15 cellular contexts compared by ENCODE assay signal in the genomic region with DNA sequence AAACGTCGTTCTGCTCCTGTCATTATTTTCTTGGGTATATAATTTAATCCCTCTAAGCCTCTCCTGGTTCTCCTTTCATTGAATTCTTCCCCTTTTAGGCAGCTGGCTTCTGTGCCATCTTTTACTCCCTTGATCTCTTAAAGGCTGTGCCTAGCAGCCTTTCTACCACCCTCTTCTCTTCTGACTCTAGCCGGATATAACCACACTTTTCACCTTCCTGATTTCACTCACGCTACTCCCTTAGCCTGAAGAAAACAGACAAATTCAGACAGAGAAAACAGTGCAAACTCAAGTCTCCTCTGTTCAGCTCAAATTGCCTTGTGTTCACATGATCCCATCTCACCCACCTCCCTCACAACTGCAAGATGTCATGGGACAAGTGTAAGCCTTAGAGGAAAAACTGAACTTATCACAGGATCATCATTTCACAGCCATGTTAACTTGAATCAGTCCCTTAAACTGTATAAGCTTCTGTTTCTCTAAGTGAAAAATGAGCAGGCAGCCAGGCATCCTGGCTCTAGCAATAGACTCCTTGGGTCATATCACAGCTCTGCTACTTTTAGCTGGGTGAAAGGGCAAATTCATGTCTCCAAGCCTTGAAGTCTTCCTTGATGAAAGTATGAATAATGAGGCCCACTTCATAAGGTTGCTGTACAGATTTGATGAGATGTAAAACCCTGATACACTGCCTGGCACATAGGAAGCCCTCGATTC.
DNase-seq lines count a peak whose midpoint lies in the region; ATAC-seq and TF ChIP-seq lines count a peak whose summit lies in the region.
"Had no signal": no experiment of that assay in that cellular context is flagged by ENCODE, and none has a peak within 500 bp of the region (broad histone marks: within the 10 kb centered on the region; RNA-seq: fewer than 3 reads in every experiment).

No MANE protein-coding gene starts in this region.

- H3K9me3 ChIP-seq in gastroesophageal sphincter, result no peaks in the 10 kb centered on the region
- H3K9me3 ChIP-seq: heart left ventricle, tibial nerve had no signal

- H3K27me3 ChIP-seq in gastroesophageal sphincter, result no peaks in the 10 kb centered on the region
- H3K27me3 ChIP-seq: heart left ventricle, tibial nerve had no signal

- peak; percentile 48 for ATAC-seq in GM18520 (IDR thresholded peaks at IDR 0.05; ENCODE audit: unreplicated experiment)
- peak; percentile 60 for ATAC-seq in GM21723 (IDR thresholded peaks at IDR 0.05; ENCODE audit: unreplicated experiment)
- ATAC-seq in gastroesophageal sphincter, result no peak
- ATAC-seq: activated naive CD8-positive, alpha-beta T cell treated with anti-CD3 and anti-CD28 coated beads, Interleukin-2, amount 50 U/mL, for 24 hours had no signal

- TF ChIP-seq POLR2A in gastroesophageal sphincter (IDR thresholded peaks at IDR 0.05), result no peak

- no peak overlapping the region for H3K27ac Mint-ChIP-seq in T-helper 2 cell treated with Interferon-gamma antibody and Interleukin-4, amounts not matched to agents 5 μg/mL and 100 μg/mL, for 36 hours
- H3K27ac Mint-ChIP-seq: activated naive CD8-positive, alpha-beta T cell treated with anti-CD3 and anti-CD28 coated beads, Interleukin-2, amount 50 U/mL, for 24 hours had no signal

- DNase-seq in MV-4-11 (lab: John Stamatoyannopoulos, UW) (peak; percentile 96), medulla oblongata (ENCODE audit: extremely low spot score) (peak; percentile 19), NCI-H2107 (lab: John Stamatoyannopoulos, UW) (no peak), HT-29 (ENCODE audit: low spot score) (no peak)
- DNase-seq in T-helper 2 cell treated with Interferon-gamma antibody and Interleukin-4, amounts not matched to agents 5 μg/mL and 100 μg/mL, for 36 hours (ENCODE audit: low spot score), result no peak
- DNase-seq: activated CD4-positive, alpha-beta T cell treated with anti-CD3 and anti-CD28 coated beads, Interleukin-2, amount 50 U/mL, for 4 hours; activated naive CD8-positive, alpha-beta T cell treated with anti-CD3 and anti-CD28 coated beads, Interleukin-2, amount 50 U/mL, for 24 hours; C1 segment of cervical spinal cord; heart left ventricle; NCI-H748 treated with DMSO at 0.1 percent for 48 hours; SW 1271 had no signal

- H3K4me1 Mint-ChIP-seq in T-helper 2 cell treated with Interferon-gamma antibody and Interleukin-4, amounts not matched to agents 5 μg/mL and 100 μg/mL, for 36 hours (ENCODE audit: low read depth), result peaks cover 13% of the 10 kb centered on the region

- peaks cover 2% of the 10 kb centered on the region for H3K27me3 Mint-ChIP-seq in T-helper 2 cell treated with Interferon-gamma antibody and Interleukin-4, amounts not matched to agents 5 μg/mL and 100 μg/mL, for 36 hours (ENCODE audit: low read depth)

- H3K9me3 Mint-ChIP-seq in T-helper 2 cell treated with Interferon-gamma antibody and Interleukin-4, amounts not matched to agents 5 μg/mL and 100 μg/mL, for 36 hours, result no peaks in the 10 kb centered on the region
- H3K9me3 Mint-ChIP-seq: activated naive CD8-positive, alpha-beta T cell treated with anti-CD3 and anti-CD28 coated beads, Interleukin-2, amount 50 U/mL, for 24 hours had no signal

- no peak for TF ChIP-seq EP300 in gastroesophageal sphincter (IDR thresholded peaks at IDR 0.05)

- no peaks in the 10 kb centered on the region for H3K36me3 ChIP-seq in gastroesophageal sphincter
- H3K36me3 ChIP-seq: heart left ventricle, tibial nerve had no signal

- no peaks in the 10 kb centered on the region for H3K4me1 ChIP-seq in gastroesophageal sphincter
- H3K4me1 ChIP-seq: tibial nerve had no signal

- H3K36me3 Mint-ChIP-seq in T-helper 2 cell treated with Interferon-gamma antibody and Interleukin-4, amounts not matched to agents 5 μg/mL and 100 μg/mL, for 36 hours (ENCODE audit: low read depth), result no peaks in the 10 kb centered on the region

- no peak for TF ChIP-seq CTCF in gastroesophageal sphincter (IDR thresholded peaks at IDR 0.05)

- WGBS in gastroesophageal sphincter (ENCODE audit: low coverage in 1 of 2), 2 donors, result 67 to 83% methylated on average over 4 to 5 of the region's 5 CpGs

- H3K27ac ChIP-seq in gastroesophageal sphincter, result no peak overlapping the region
- H3K27ac ChIP-seq: heart left ventricle, tibial nerve had no signal

- H3K4me3 Mint-ChIP-seq in T-helper 2 cell treated with Interferon-gamma antibody and Interleukin-4, amounts not matched to agents 5 μg/mL and 100 μg/mL, for 36 hours, result no peak overlapping the region
- H3K4me3 Mint-ChIP-seq: activated naive CD8-positive, alpha-beta T cell treated with anti-CD3 and anti-CD28 coated beads, Interleukin-2, amount 50 U/mL, for 24 hours had no signal

- H3K4me3 ChIP-seq in gastroesophageal sphincter, result no peak overlapping the region
- H3K4me3 ChIP-seq: heart left ventricle, tibial nerve had no signal

Comparison
In these comparisons a context has a peak if more than half of its experiments do, and no peak if none do; other contexts are left out.
1. DNase-seq: peak in MV-4-11 (single experiment) and medulla oblongata (single experiment); none in T-helper 2 cell treated with Interferon-gamma antibody and Interleukin-4, amounts not matched to agents 5 μg/mL and 100 μg/mL, for 36 hours (single experiment), NCI-H2107 (single experiment) and HT-29 (single experiment).